Comparison of ENCODE assay signal across 8 cellular contexts in the genomic region with DNA sequence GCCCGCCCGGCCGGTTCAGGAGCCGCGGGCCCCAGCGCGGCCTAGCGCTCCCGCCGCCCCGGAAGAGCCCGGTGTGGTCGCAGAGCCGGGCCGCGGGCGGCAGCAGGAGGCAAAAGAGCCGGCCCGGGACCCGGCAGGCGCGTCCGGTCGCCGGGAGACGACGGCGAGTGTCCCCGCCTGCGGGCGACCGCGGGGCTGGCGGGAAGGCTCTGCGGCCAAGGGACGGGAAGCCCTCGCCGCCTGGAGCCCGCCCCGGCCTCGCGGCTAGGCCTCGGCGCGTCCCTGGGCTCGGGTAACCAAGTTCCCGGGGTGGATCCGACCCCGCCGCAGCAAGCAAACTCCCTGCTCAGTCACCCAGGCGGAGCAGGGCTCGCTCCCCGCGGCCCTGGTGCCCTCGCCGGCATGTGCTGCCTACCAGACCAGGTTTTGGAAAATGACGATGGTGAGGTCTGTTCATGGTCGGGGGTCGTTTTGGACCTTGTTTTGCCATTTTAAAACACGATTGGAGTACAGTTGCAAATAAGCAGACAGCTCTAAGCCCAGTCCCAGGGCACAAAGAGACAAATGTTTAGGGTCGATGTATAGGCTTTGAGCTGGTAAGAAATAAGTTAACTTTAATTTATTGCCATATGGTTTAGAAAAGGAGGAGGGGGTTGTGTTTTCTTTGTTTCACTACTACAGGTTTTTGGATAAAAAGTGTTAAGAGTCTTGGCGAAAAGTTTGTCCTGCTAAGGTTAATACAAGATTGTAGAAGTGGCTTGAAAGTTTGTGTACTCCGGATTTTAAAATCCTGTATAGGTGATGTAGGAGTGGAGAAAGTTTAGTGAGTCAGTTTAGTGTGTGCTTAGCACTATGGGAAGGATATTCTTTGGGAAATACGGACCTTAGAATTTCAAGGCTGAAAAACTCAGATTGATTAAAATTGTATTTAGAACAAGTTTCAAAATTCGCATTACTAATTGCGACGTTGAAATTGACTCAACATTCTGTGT. TPM values are rescaled to one million over a fixed set of nuclear protein-coding genes. Genes with fewer than 3 reads are reported as not detected.
DNase-seq lines count a peak whose midpoint lies in the region; ATAC-seq and TF ChIP-seq lines count a peak whose summit lies in the region.

No MANE protein-coding gene starts in this region.

- H2AFZ ChIP-seq in OCI-LY7 (ENCODE audit: low read length), result no peak overlapping the region

- no peaks in the 10 kb centered on the region for H3K27me3 ChIP-seq in foreskin keratinocyte
- no peaks in the 10 kb centered on the region for H3K27me3 ChIP-seq in testis

- no TSS peak for BruUV-seq in OCI-LY7 (replicated peaks; lab: Mats Ljungman, UMichigan)

- H3K4me1 Mint-ChIP-seq in activated T-helper 2 cell treated with anti-CD3 and anti-CD28 coated beads, Interferon-gamma antibody, Interleukin-2, Interleukin-4, amounts not matched to agents 10 μg/mL and 5 μg/mL and 100 μg/mL, durations not matched to agents 14 hours and 24 hours and 36 hours (ENCODE audit: low read depth), result peaks cover 43% of the 10 kb centered on the region

- 3% methylated on average over 19 to 23 of the region's 67 CpGs for WGBS in testis, 2 donors

- H3K9me3 ChIP-seq in OCI-LY7 (ENCODE audit: low read length), result no peaks in the 10 kb centered on the region
- H3K9me3 ChIP-seq in testis, result no peaks in the 10 kb centered on the region

- no peak for TF ChIP-seq CTCF in OCI-LY7 (conservative IDR thresholded peaks at IDR 0.05; ENCODE audit: low read length)
- no peak for TF ChIP-seq CTCF in foreskin keratinocyte (conservative IDR thresholded peaks at IDR 0.05)
- no peak for TF ChIP-seq CTCF in testis (IDR thresholded peaks at IDR 0.05)

- peaks cover 22% of the 10 kb centered on the region for H3K4me1 ChIP-seq in OCI-LY7 (ENCODE audit: insufficient read depth, low read length, poor library complexity, severe bottlenecking)
- peaks cover 6% of the 10 kb centered on the region for H3K4me1 ChIP-seq in foreskin keratinocyte
- peaks cover 12% of the 10 kb centered on the region for H3K4me1 ChIP-seq in testis

- H3K9me3 Mint-ChIP-seq in activated T-helper 2 cell treated with anti-CD3 and anti-CD28 coated beads, Interferon-gamma antibody, Interleukin-2, Interleukin-4, amounts not matched to agents 10 μg/mL and 5 μg/mL and 100 μg/mL, durations not matched to agents 14 hours and 24 hours and 36 hours, result no peaks in the 10 kb centered on the region

- H4K20me1 ChIP-seq in OCI-LY7 (ENCODE audit: insufficient read depth, low read length), result peaks cover 24% of the 10 kb centered on the region

- H3K27ac Mint-ChIP-seq in activated T-helper 2 cell treated with anti-CD3 and anti-CD28 coated beads, Interferon-gamma antibody, Interleukin-2, Interleukin-4, amounts not matched to agents 10 μg/mL and 5 μg/mL and 100 μg/mL, durations not matched to agents 14 hours and 24 hours and 36 hours, result peak overlapping the region; percentile 86

- intact Hi-C loops in OCI-LY7 (cut with micrococcal nuclease; ENCODE audit: unreplicated experiment), result loop anchor here (2.0 kb wide), 1 partner anchor 43 kb away; no protein-coding TSS in a partner anchor
- intact Hi-C loops in activated T-helper 2 cell treated with anti-CD3 and anti-CD28 coated beads, Interferon-gamma antibody, Interleukin-2, Interleukin-4, amounts not matched to agents 10 μg/mL and 5 μg/mL and 100 μg/mL, durations not matched to agents 14 hours and 24 hours and 36 hours (cut with micrococcal nuclease), result loop anchor here (1.0 to 2.0 kb wide), 4 partner anchors 31 to 65 kb away; no protein-coding TSS in a partner anchor
- intact Hi-C loops in testis (cut with DNase I; ENCODE audit: low total_unique reads), result no loop called here

- H3K36me3 ChIP-seq in OCI-LY7 (ENCODE audit: insufficient read depth, low read length), result peaks cover 21% of the 10 kb centered on the region
- H3K36me3 ChIP-seq in testis (ENCODE audit: low read depth, missing control alignments), result no peaks in the 10 kb centered on the region

- H3K27ac ChIP-seq in OCI-LY7 (ENCODE audit: low read depth, low read length, poor library complexity, severe bottlenecking) (peak overlapping the region; percentile 81), foreskin keratinocyte (peak overlapping the region; percentile 92), testis (peak overlapping the region; percentile 72 to 97)

- no peaks in the 10 kb centered on the region for H3K27me3 Mint-ChIP-seq in activated T-helper 2 cell treated with anti-CD3 and anti-CD28 coated beads, Interferon-gamma antibody, Interleukin-2, Interleukin-4, amounts not matched to agents 10 μg/mL and 5 μg/mL and 100 μg/mL, durations not matched to agents 14 hours and 24 hours and 36 hours (ENCODE audit: low read depth)

- peak; percentile 59 for DNase-seq in NK-92 treated with Interleukin-12 subunit alpha and Interleukin-12 subunit beta, amount 100 ng/mL, for 24 hours (lab: John Stamatoyannopoulos, UW)
- no peak for DNase-seq in NK-92 (lab: John Stamatoyannopoulos, UW; ENCODE audit: unreplicated experiment)
- peak; percentile 82 for DNase-seq in OCI-LY7 (ENCODE audit: low spot score)
- peak; percentile 65 for DNase-seq in activated T-helper 2 cell treated with anti-CD3 and anti-CD28 coated beads, Interferon-gamma antibody, Interleukin-2, Interleukin-4, amounts not matched to agents 10 μg/mL and 5 μg/mL and 100 μg/mL, durations not matched to agents 14 hours and 24 hours and 36 hours (ENCODE audit: low spot score)
- DNase-seq in foreskin keratinocyte, result no peak
- peak; percentile 6 for DNase-seq in occipital lobe (lab: John Stamatoyannopoulos, UW)
- peak; percentile 48 for DNase-seq in testis

- peaks cover 41% of the 10 kb centered on the region for H3K36me3 Mint-ChIP-seq in activated T-helper 2 cell treated with anti-CD3 and anti-CD28 coated beads, Interferon-gamma antibody, Interleukin-2, Interleukin-4, amounts not matched to agents 10 μg/mL and 5 μg/mL and 100 μg/mL, durations not matched to agents 14 hours and 24 hours and 36 hours (ENCODE audit: low read depth)

- POLR2A ChIA-PET in OCI-LY7 (lab: Charles Lee), result interaction anchor here (0.7 to 6.9 kb wide), 6 partner anchors 13 to 46 kb away, joined by 3 to 107 read pairs (median 3); no protein-coding TSS in a partner anchor

- CTCF ChIA-PET in OCI-LY7 (lab: Charles Lee; ENCODE audit: unreplicated experiment), result interaction anchor here (1.2 kb wide), 1 partner anchor 26 kb away, joined by 3 read pairs; no protein-coding TSS in a partner anchor

- peak overlapping the region; percentile 91 for H3K4me2 ChIP-seq in OCI-LY7 (ENCODE audit: low read length)

- ATAC-seq in HG02981 (IDR thresholded peaks at IDR 0.05; ENCODE audit: unreplicated experiment), result peak; percentile 22
- peak; percentile 41 for ATAC-seq in foreskin keratinocyte

- TF ChIP-seq POLR2A in testis (IDR thresholded peaks at IDR 0.05), result no peak

- H3K4me3 Mint-ChIP-seq in activated T-helper 2 cell treated with anti-CD3 and anti-CD28 coated beads, Interferon-gamma antibody, Interleukin-2, Interleukin-4, amounts not matched to agents 10 μg/mL and 5 μg/mL and 100 μg/mL, durations not matched to agents 14 hours and 24 hours and 36 hours (ENCODE audit: low read depth), result peak overlapping the region; percentile 90

- peaks cover 81% of the 10 kb centered on the region for H3K79me2 ChIP-seq in OCI-LY7 (ENCODE audit: insufficient read depth, low read depth, low read length)

- H3K4me3 ChIP-seq in OCI-LY7 (ENCODE audit: low read depth, low read length, poor library complexity, severe bottlenecking), result peak overlapping the region; percentile 77
- H3K4me3 ChIP-seq in testis, result peak overlapping the region; percentile 60 to 94

- H3K9me2 ChIP-seq in OCI-LY7 (ENCODE audit: insufficient read depth, low read length), result no peaks in the 10 kb centered on the region

RNA-seq across cellular contexts. Expression of gene KCMF1, which starts 1.1 kb away (rescaled TPM):
- 42.2 and 63.0 TPM in 2 replicates for total RNA-seq in OCI-LY7 (2014; rRNA removed; shearing (Covaris generic))
- total RNA-seq in OCI-LY7 (2022) (95.1 and 108 TPM in 2 replicates), foreskin keratinocyte (67.3 and 68.2 TPM in 2 replicates), occipital lobe (48.8 TPM), testis (10 to 100 TPM; 53.9 to 56.9 TPM)
- 82.6 and 86.3 TPM in 2 replicates for total RNA-seq in activated T-helper 2 cell treated with anti-CD3 and anti-CD28 coated beads, Interferon-gamma antibody, Interleukin-2, Interleukin-4, amounts not matched to agents 10 μg/mL and 5 μg/mL and 100 μg/mL, durations not matched to agents 14 hours and 24 hours and 36 hours
- polyA plus RNA-seq in foreskin keratinocyte (37.8 and 42.1 TPM in 2 replicates), testis (ENCODE audit: insufficient read depth, low read depth, low replicate concordance) (141 TPM)

Comparison
In these comparisons a context has a peak if more than half of its experiments do, and no peak if none do; other contexts are left out.
1. DNase-seq: peak in NK-92 treated with Interleukin-12 subunit alpha and Interleukin-12 subunit beta, amount 100 ng/mL, for 24 hours (single experiment), OCI-LY7 (single experiment), activated T-helper 2 cell treated with anti-CD3 and anti-CD28 coated beads, Interferon-gamma antibody, Interleukin-2, Interleukin-4, amounts not matched to agents 10 μg/mL and 5 μg/mL and 100 μg/mL, durations not matched to agents 14 hours and 24 hours and 36 hours (single experiment), occipital lobe (single experiment) and testis (single experiment); none in NK-92 (single experiment) and foreskin keratinocyte (0 of 2).
2. Peak in every context shown above with its lines, with median percentiles within 50 percentile points of each other: H3K27ac ChIP-seq.